8 cellular contexts compared by ENCODE assay signal in the genomic region with DNA sequence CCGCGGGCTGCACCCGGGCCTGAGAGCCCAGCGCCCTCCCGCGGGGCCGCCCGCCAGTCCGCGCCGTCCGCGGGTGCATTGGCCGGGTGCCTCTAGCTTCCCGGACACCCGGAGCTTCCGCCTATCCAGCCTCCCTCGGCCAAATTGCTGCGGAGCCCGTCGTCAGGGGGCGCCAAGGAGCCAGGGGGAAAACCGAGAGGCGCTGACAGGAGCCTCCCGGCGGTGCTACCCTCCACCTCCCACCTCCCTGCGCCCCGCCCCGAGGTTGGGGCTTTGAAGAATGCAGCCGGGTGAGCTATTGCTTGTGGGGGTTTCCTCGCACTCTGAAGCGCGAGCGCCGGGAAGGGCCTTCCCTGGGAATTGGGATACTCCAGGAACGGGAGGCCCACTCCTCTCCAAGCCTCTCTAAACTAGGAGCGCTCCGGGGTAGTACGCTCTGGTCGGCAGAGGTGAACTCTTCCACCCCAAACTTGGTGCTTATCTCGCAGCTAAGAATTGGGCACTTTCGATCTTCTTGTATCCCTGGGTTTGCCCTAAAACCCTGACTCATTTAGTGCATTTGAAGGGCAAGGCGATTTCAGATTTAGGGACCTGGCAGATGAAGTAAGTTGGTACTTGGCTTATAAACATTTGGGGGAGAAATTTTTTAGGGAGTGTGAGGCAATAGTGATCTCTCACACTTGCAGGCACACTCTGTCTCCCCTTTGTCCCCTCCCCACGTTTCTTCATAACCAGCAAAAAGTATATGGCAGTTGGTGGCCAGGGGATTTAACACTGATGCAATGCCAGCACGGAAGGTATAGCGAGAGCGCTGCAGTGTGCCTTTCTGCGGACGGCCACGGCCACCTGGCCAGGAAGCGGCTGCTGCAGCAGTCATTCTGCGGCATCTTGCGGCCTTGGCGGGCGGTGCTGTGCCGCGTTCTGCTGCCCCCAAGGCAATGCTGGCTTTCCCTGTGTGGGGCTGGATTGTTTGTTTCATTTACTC. TPM values are rescaled to one million over a fixed set of nuclear protein-coding genes. Genes with fewer than 3 reads are reported as not detected.
DNase-seq lines count a peak whose midpoint lies in the region; ATAC-seq and TF ChIP-seq lines count a peak whose summit lies in the region.

No MANE protein-coding gene starts in this region.

- H3K27me3 ChIP-seq in stomach, result peaks cover 0 to 41% (median 14%) of the 10 kb centered on the region in 3 donors

- peaks cover 0 to 2% (median 0%) of the 10 kb centered on the region in 7 donors for H3K9me3 Mint-ChIP-seq in naive B cell

- 0 to 3% (median 3%) methylated on average over 25 to 57 of the region's 57 CpGs for WGBS in stomach, 5 donors

- intact Hi-C loops in stomach (cut with DNase I; ENCODE audit: low total_unique reads), result no loop called here

- H3K4me3 ChIP-seq in stomach, result peak overlapping the region; percentile 57 to 73 (median 61)

- H3K9me3 ChIP-seq in stomach, result no peaks in the 10 kb centered on the region

- ATAC-seq in GM19467 (IDR thresholded peaks at IDR 0.05; ENCODE audit: unreplicated experiment) (peak; percentile 71), naive B cell (ENCODE audit: low read depth in 2 of 2) (peak; percentile 45 to 48)

- no peak for TF ChIP-seq POLR2A in stomach (IDR thresholded peaks at IDR 0.05)

- peaks cover 19 to 24% (median 23%) of the 10 kb centered on the region in 4 donors for H3K4me1 ChIP-seq in stomach

- peak overlapping the region in 3 of 6 donors; percentile 24 to 79 (median 53) for H3K27ac Mint-ChIP-seq in naive B cell

- DNase-seq in DMS 273 (lab: John Stamatoyannopoulos, UW; ENCODE audit: unreplicated experiment) (peak; percentile 98), HK-2 (ENCODE audit: unreplicated experiment) (peak; percentile 98), NOMO-1 (lab: John Stamatoyannopoulos, UW; ENCODE audit: unreplicated experiment in 2 of 2) (peak; percentile 88 to 92), activated T-cell treated with anti-CD3 and anti-CD28 coated beads for 48 hours (ENCODE audit: low read depth) (peak; percentile 74), fibroblast of gingiva (ENCODE audit: low read depth) (peak; percentile 92), naive B cell (no peak), stomach (peak; percentile 71)

- no peak for TF ChIP-seq EP300 in stomach (IDR thresholded peaks at IDR 0.05)

- no peaks in the 10 kb centered on the region for H3K36me3 ChIP-seq in stomach

- H3K36me3 Mint-ChIP-seq in naive B cell, result peaks cover 0 to 8% of the 10 kb centered on the region in 2 donors

- peak in 4 of 7 experiments; percentile 30 to 56 (median 49) for TF ChIP-seq CTCF in stomach (IDR thresholded peaks at IDR 0.05)

- H3K27me3 Mint-ChIP-seq in naive B cell, result peaks cover 47 to 62% (median 50%) of the 10 kb centered on the region in 3 donors

- peaks cover 14 to 22% (median 21%) of the 10 kb centered on the region in 3 donors for H3K4me1 Mint-ChIP-seq in naive B cell

- H3K27ac ChIP-seq in stomach, result peak overlapping the region; percentile 34 to 77 (median 49)

- peak overlapping the region; percentile 74 to 89 (median 82) for H3K4me3 Mint-ChIP-seq in naive B cell

RNA-seq across cellular contexts. Expression of a gene that starts 0.6 kb away (rescaled TPM):
- polyA plus RNA-seq in naive B cell (ENCODE audit: low read depth in 6 of 6) (not detected), stomach (1 to 10 TPM in 2 of 3 donors, under 1 TPM in 1; 0.33 to 3.4 (median 3.3) TPM)
- total RNA-seq in stomach, result 1 to 10 TPM in 2 of 5 donors, under 1 TPM in 2, not detected in 1; 0.58 to 1.8 (median 0.87) TPM
